Comparison of ENCODE assay signal across 1 cellular context in genomic region chr6:104689551-104690205, GRCh38.
TF ChIP-seq lines count a peak whose summit lies in the region.

No MANE protein-coding gene starts in this region.

TF ChIP-seq in GM23338, 12 proteins besides CTCF, POLR2A, EP300 and RAD21 (continued from another document):
- TF ChIP-seq ETS1 (IDR thresholded peaks at IDR 0.05), result no peak
- no peak for TF ChIP-seq JUNB (IDR thresholded peaks at IDR 0.05; ENCODE audit: unreplicated experiment)
- TF ChIP-seq STAT1 (IDR thresholded peaks at IDR 0.05; ENCODE audit: unreplicated experiment), result no peak
